15 cellular contexts compared by ENCODE assay signal in genomic region chr9:114226289-114227055, GRCh38.
"Had no signal": no experiment of that assay in that cellular context is flagged by ENCODE, and none has a peak within 500 bp of the region (broad histone marks: within the 10 kb centered on the region; RNA-seq: fewer than 3 reads in every experiment).

No MANE protein-coding gene starts in this region.

- H3K27me3 Mint-ChIP-seq: activated B cell treated with CpG ODN at 0.5 μM for 24 hours; activated CD8-positive, alpha-beta T cell treated with anti-CD3 and anti-CD28 coated beads for 36 hours; natural killer cell treated with Interleukin-12 subunit alpha and Interleukin-12 subunit beta and Interleukin-15 and Interleukin-18, amount 100 ng/mL, for 72 hours had no signal

- H3K4me1 ChIP-seq: thyroid gland had no signal

- H3K36me3 ChIP-seq: left ventricle myocardium inferior, thyroid gland had no signal

- H3K27me3 ChIP-seq: foreskin keratinocyte, thyroid gland had no signal

- H3K27ac Mint-ChIP-seq: activated B cell treated with CpG ODN at 0.5 μM for 24 hours; activated CD8-positive, alpha-beta T cell treated with anti-CD3 and anti-CD28 coated beads for 36 hours; natural killer cell treated with Interleukin-12 subunit alpha and Interleukin-12 subunit beta and Interleukin-15 and Interleukin-18, amount 100 ng/mL, for 72 hours; stimulated activated naive B cell treated with anti-CD40 and anti-IgM and Interleukin-4, amounts not matched to agents 10 μg/mL and 1 μg/mL and 100 μg/mL, for 72 hours had no signal

- H3K9me3 Mint-ChIP-seq: activated B cell treated with CpG ODN at 0.5 μM for 24 hours; activated CD8-positive, alpha-beta T cell treated with anti-CD3 and anti-CD28 coated beads for 36 hours; activated T-cell treated with anti-CD3 and anti-CD28 coated beads, Interleukin-2, amount 50 U/mL, for 4 hours; natural killer cell treated with Interleukin-12 subunit alpha and Interleukin-12 subunit beta and Interleukin-15 and Interleukin-18, amount 100 ng/mL, for 72 hours; stimulated activated naive B cell treated with anti-CD40 and anti-IgM and Interleukin-4, amounts not matched to agents 10 μg/mL and 1 μg/mL and 100 μg/mL, for 72 hours had no signal

- H3K4me3 Mint-ChIP-seq: activated B cell treated with CpG ODN at 0.5 μM for 24 hours; activated CD8-positive, alpha-beta T cell treated with anti-CD3 and anti-CD28 coated beads for 36 hours; activated T-cell treated with anti-CD3 and anti-CD28 coated beads, Interleukin-2, amount 50 U/mL, for 4 hours; natural killer cell treated with Interleukin-12 subunit alpha and Interleukin-12 subunit beta and Interleukin-15 and Interleukin-18, amount 100 ng/mL, for 72 hours; stimulated activated naive B cell treated with anti-CD40 and anti-IgM and Interleukin-4, amounts not matched to agents 10 μg/mL and 1 μg/mL and 100 μg/mL, for 72 hours had no signal

- H3K4me1 Mint-ChIP-seq: activated B cell treated with CpG ODN at 0.5 μM for 24 hours; stimulated activated naive B cell treated with anti-CD40 and anti-IgM and Interleukin-4, amounts not matched to agents 10 μg/mL and 1 μg/mL and 100 μg/mL, for 72 hours had no signal

- ATAC-seq: activated CD8-positive, alpha-beta T cell treated with anti-CD3 and anti-CD28 coated beads for 36 hours; activated T-cell treated with anti-CD3 and anti-CD28 coated beads, Interleukin-2, amount 50 U/mL, for 4 hours; foreskin keratinocyte; natural killer cell treated with Interleukin-12 subunit alpha and Interleukin-12 subunit beta and Interleukin-15 and Interleukin-18, amount 100 ng/mL, for 72 hours; stimulated activated naive B cell treated with anti-CD40 and anti-IgM and Interleukin-4, amounts not matched to agents 10 μg/mL and 1 μg/mL and 100 μg/mL, for 72 hours had no signal

- H3K36me3 Mint-ChIP-seq: natural killer cell treated with Interleukin-12 subunit alpha and Interleukin-12 subunit beta and Interleukin-15 and Interleukin-18, amount 100 ng/mL, for 72 hours; stimulated activated naive B cell treated with anti-CD40 and anti-IgM and Interleukin-4, amounts not matched to agents 10 μg/mL and 1 μg/mL and 100 μg/mL, for 72 hours had no signal

- H3K4me3 ChIP-seq: left ventricle myocardium inferior, thyroid gland had no signal

- H3K27ac ChIP-seq: foreskin keratinocyte, left ventricle myocardium inferior, thyroid gland had no signal

- DNase-seq: activated B cell treated with CpG ODN at 0.5 μM for 24 hours; activated CD4-positive, alpha-beta T cell treated with anti-CD3 and anti-CD28 coated beads for 48 hours; activated CD8-positive, alpha-beta T cell treated with anti-CD3 and anti-CD28 coated beads for 36 hours; activated effector memory CD4-positive, alpha-beta T cell treated with Interleukin-2 at 50 U/mL for 16 hours; activated naive CD4-positive, alpha-beta T cell treated with anti-CD3 and anti-CD28 coated beads, Interleukin-2, amount 50 U/mL, for 16 hours; activated T-cell treated with anti-CD3 and anti-CD28 coated beads, Interleukin-2, amount 50 U/mL, for 4 hours; cortex of kidney; effector CD4-positive, alpha-beta T cell; foreskin keratinocyte; left ventricle myocardium inferior; stimulated activated CD4-positive, alpha-beta T cell treated with anti-CD3 and anti-CD28 coated beads, Interleukin-12 subunit alpha, Interleukin-12 subunit beta, amount 100 ng/mL, for 4 hours; stimulated activated naive B cell treated with anti-CD40 and anti-IgM and Interleukin-4, amounts not matched to agents 10 μg/mL and 1 μg/mL and 100 μg/mL, for 72 hours; T-helper 2 cell; thyroid gland had no signal

- H3K9me3 ChIP-seq: left ventricle myocardium inferior, thyroid gland had no signal
